ENCODE assay signal across 9 cellular contexts in the genomic region with DNA sequence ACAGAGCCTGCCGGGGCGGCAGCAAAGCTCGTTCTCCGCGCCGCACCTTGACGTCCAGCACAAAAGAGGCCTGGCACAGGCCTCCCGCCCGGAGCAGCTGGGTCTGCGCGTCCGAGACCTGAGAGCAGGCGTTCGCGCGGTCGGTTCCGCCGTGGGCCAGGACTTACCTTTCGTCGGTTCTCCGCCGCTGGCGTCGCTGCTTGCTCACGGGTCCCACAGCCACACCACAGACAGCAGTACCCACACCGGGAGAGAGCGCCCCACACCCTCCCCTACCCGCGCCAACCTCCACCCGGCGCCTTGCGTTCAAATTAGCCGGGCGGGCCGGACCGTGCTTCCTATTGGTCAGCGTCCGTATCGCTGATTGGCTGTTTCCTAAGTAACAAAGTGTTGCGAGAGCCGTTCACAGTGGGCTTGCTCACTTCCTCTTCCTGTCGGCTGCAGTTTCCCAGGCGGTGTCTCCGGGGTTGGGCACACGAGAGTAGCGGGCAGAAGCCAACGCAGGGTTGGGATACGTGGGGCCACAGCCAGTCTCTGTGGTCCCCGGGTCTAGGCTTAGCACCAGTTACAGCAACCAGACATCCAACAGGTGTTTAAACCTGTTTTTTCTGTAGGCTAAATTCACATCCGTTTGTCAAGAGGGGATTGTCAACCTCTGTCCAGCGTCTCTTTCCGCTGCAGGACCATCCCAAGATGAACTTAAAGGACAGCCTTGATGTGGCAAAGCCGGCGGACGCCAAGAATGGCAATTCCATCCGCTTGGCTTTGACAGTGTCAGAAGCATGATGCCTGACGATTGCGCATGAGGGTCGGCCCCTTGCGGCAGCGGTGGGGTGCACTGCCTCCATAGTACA. TPM values are rescaled to one million over a fixed set of nuclear protein-coding genes. Genes with fewer than 3 reads are reported as not detected.
DNase-seq lines count a peak whose midpoint lies in the region; ATAC-seq, FAIRE-seq and TF ChIP-seq lines count a peak whose summit lies in the region.
"Had no signal": no experiment of that assay in that cellular context is flagged by ENCODE, and none has a peak within 500 bp of the region (broad histone marks: within the 10 kb centered on the region; RNA-seq: fewer than 3 reads in every experiment).

TSS of gene KIF18B (minus strand) at position 313 of the 854 bp plus-strand sequence. CDS start 11,429 bp downstream, outside the sequence.

- TF ChIP-seq CTCF in keratinocyte (optimal IDR thresholded peaks at IDR 0.05 in 1 of 3, IDR thresholded peaks at IDR 0.05 in 1 of 3, conservative IDR thresholded peaks at IDR 0.05 in 1 of 3; ENCODE audit: extremely low read depth in 1 of 3, insufficient read depth in 2 of 3, low read length in 3 of 3): no peak

- peaks cover 46% of the 10 kb centered on the region for H3K79me2 ChIP-seq in keratinocyte (ENCODE audit: control insufficient read depth, insufficient read depth, low read length)

- peak within 1 kb of the TSS; percentile 75 for H3K4me2 ChIP-seq in keratinocyte (ENCODE audit: control insufficient read depth, extremely low read depth, insufficient read depth, low read depth, low read length)

- peak within 1 kb of the TSS; percentile 81 for H3K9ac ChIP-seq in keratinocyte (ENCODE audit: control insufficient read depth, extremely low read depth, insufficient read depth, low read length)

- dilution Hi-C loops in keratinocyte (cut with MboI; ENCODE audit: extremely low pct_ligation_motif_present, low sequenced_read_pairs): no loop called here

- H2AFZ ChIP-seq in keratinocyte (ENCODE audit: control insufficient read depth, low read length): peak within 1 kb of the TSS; percentile 89

- H3K9me1 ChIP-seq in keratinocyte (ENCODE audit: control insufficient read depth, extremely low read depth, insufficient read depth, low read length): no peaks in the 10 kb centered on the region

- ATAC-seq in GM19035 (IDR thresholded peaks at IDR 0.05; ENCODE audit: unreplicated experiment): peak; percentile 96
- ATAC-seq in HG03354 (IDR thresholded peaks at IDR 0.05; ENCODE audit: poor library complexity, severe bottlenecking, unreplicated experiment): peak; percentile 92
- ATAC-seq in activated CD4-positive, CD25-positive, alpha-beta regulatory T cell treated with anti-CD3 and anti-CD28 coated beads, Interleukin-2, amount 50 U/mL, for 24 hours: peak; percentile 100

- peak; percentile 62 for FAIRE-seq in keratinocyte (lab: Jason Lieb, UNC)
- FAIRE-seq: islet of Langerhans had no signal

- no peaks in the 10 kb centered on the region for H3K36me3 ChIP-seq in keratinocyte (ENCODE audit: control insufficient read depth in 2 of 2, extremely low read depth in 1 of 2, insufficient read depth in 2 of 2, low read length in 2 of 2)

- peak within 1 kb of the TSS; percentile 60 to 92 (median 86) for H3K4me3 ChIP-seq in keratinocyte (ENCODE audit: control insufficient read depth in 2 of 3, extremely low read depth in 1 of 3, insufficient read depth in 2 of 3, low read depth in 1 of 3, low read length in 3 of 3)

- no peaks in the 10 kb centered on the region for H3K9me3 ChIP-seq in keratinocyte (ENCODE audit: control insufficient read depth, low read depth, low read length)

- DNase-seq in AML-193 (lab: John Stamatoyannopoulos, UW) (peak; percentile 99), NCI-H460 (ENCODE audit: extremely low read depth, low read depth) (peak; percentile 96), cerebellar cortex (ENCODE audit: low spot score) (peak; percentile 96), keratinocyte (ENCODE audit: low read depth, low spot score) (peak; percentile 79)
- peak; percentile 75 to 76 for DNase-seq in stimulated activated CD4-positive, alpha-beta T cell treated with anti-CD3 and anti-CD28 coated beads, Interleukin-15, amount 100 ng/mL, for 1 hour (ENCODE audit: low read depth in 1 of 2, low spot score in 1 of 2)

- H3K4me1 ChIP-seq in keratinocyte (ENCODE audit: control insufficient read depth, extremely low read depth, insufficient read depth, low read length): peaks cover 8% of the 10 kb centered on the region

- H3K27me3 ChIP-seq in keratinocyte (ENCODE audit: control insufficient read depth, extremely low read depth, insufficient read depth, low read length): no peaks in the 10 kb centered on the region

- H3K27ac ChIP-seq in keratinocyte (ENCODE audit: control insufficient read depth, insufficient read depth, low read length): peak within 1 kb of the TSS; percentile 40

- H4K20me1 ChIP-seq in keratinocyte (ENCODE audit: control insufficient read depth, extremely low read depth, insufficient read depth, low read length): no peaks in the 10 kb centered on the region

RNA-seq across cellular contexts. Expression of gene KIF18B, which starts in this region (rescaled TPM):
- 11.0 and 12.7 TPM in 2 replicates for total RNA-seq in NCI-H460 (2014; rRNA removed; shearing (Covaris generic))
- polyA plus RNA-seq in NCI-H460 (2014; cell fraction: nucleus; rRNA removed): 46.5 and 59.4 TPM in 2 replicates
- 0.99 to 8.1 TPM (median 5.1 TPM) in 3 replicates for polyA plus RNA-seq in keratinocyte
- not detected for polyA plus RNA-seq in keratinocyte (2011; ENCODE audit: low read depth)
- 1.2 and 1.5 TPM in 2 replicates for polyA plus RNA-seq in keratinocyte (2011; cell fraction: cytosol; rRNA removed)
- 3.2 and 4.2 TPM in 2 replicates for polyA plus RNA-seq in keratinocyte (2011; cell fraction: nucleus; rRNA removed)
- 6.3 TPM in 1 of 2 replicates, not detected in the other for polyA plus RNA-seq in keratinocyte (2012; ENCODE audit: low replicate concordance)
- 0.66 to 17.6 TPM (median 6.4 TPM) in 3 replicates for polyA minus RNA-seq in keratinocyte
- 2.7 TPM for polyA minus RNA-seq in keratinocyte (2011; cell fraction: cytosol; rRNA and poly(A)+ RNA removed)
- polyA minus RNA-seq in keratinocyte (2011; cell fraction: nucleus; rRNA and poly(A)+ RNA removed): 1.1 and 2.2 TPM in 2 replicates

Comparison
In these comparisons a context has a peak if more than half of its experiments do, and no peak if none do; other contexts are left out.
1. Peak in every context shown above with its lines: DNase-seq, ATAC-seq, H3K4me3 ChIP-seq and H3K27ac ChIP-seq.